21 cellular contexts compared by ENCODE assay signal in genomic region chr4:110132822-110133719, GRCh38.
DNase-seq lines count a peak whose midpoint lies in the region; ATAC-seq and TF ChIP-seq lines count a peak whose summit lies in the region.
"Had no signal": no experiment of that assay in that cellular context is flagged by ENCODE, and none has a peak within 500 bp of the region (broad histone marks: within the 10 kb centered on the region; RNA-seq: fewer than 3 reads in every experiment).

No MANE protein-coding gene starts in this region.

- H3K36me3 ChIP-seq in duodenal mucosa (ENCODE audit: control insufficient read depth in 1 of 2, insufficient read depth in 2 of 2, low read length in 2 of 2) (no peaks in the 10 kb centered on the region), mucosa of rectum (ENCODE audit: control insufficient read depth in 2 of 2, insufficient read depth in 2 of 2, low read length in 2 of 2) (no peaks in the 10 kb centered on the region)
- H3K36me3 ChIP-seq: MG63 had no signal

- peaks cover 0 to 1% (median 0%) of the 10 kb centered on the region in 7 donors for H3K9me3 Mint-ChIP-seq in CD14-positive monocyte
- H3K9me3 Mint-ChIP-seq: effector memory CD8-positive, alpha-beta T cell had no signal

- no peaks in the 10 kb centered on the region for H3K36me3 Mint-ChIP-seq in CD14-positive monocyte
- H3K36me3 Mint-ChIP-seq: activated naive CD8-positive, alpha-beta T cell had no signal

- peak; percentile 59 for DNase-seq in DMS53 (lab: John Stamatoyannopoulos, UW)
- peak; percentile 33 for DNase-seq in NCI-H2029 (lab: John Stamatoyannopoulos, UW)
- no peak for DNase-seq in epidermal melanocyte (ENCODE audit: insufficient read length, low spot score)
- DNase-seq in CD14-positive monocyte (ENCODE audit: low spot score): no peak
- DNase-seq: activated CD4-positive, alpha-beta T cell treated with anti-CD3 and anti-CD28 coated beads for 36 hours; effector memory CD8-positive, alpha-beta T cell; head of caudate nucleus; left ventricle myocardium superior; MG63; NCI-H187 treated with DMSO at 0.1 percent for 48 hours; Right ventricle myocardium superior; stimulated activated CD4-positive, alpha-beta T cell treated with anti-CD3 and anti-CD28 coated beads, Interleukin-2, amount 100 ng/mL, for 48 hours; stimulated activated naive CD8-positive, alpha-beta T cell treated with anti-CD3 and anti-CD28 coated beads, Interleukin-15, Interleukin-2, amounts not matched to agents 100 U/mL and 50 U/mL, for 24 hours; SW 1271; trophoblast cell had no signal

- intact Hi-C loops in CD14-positive monocyte (cut with micrococcal nuclease): no loop called here

- H3K4me3 ChIP-seq in duodenal mucosa (ENCODE audit: low read depth in 1 of 2, low read length in 2 of 2) (peak overlapping the region; percentile 7 to 17), mucosa of rectum (ENCODE audit: low read length in 2 of 2) (peak overlapping the region in 1 of 2 donors; percentile 26)
- H3K4me3 ChIP-seq: MG63, smooth muscle cell had no signal

- no peaks in the 10 kb centered on the region for H3K27me3 ChIP-seq in duodenal mucosa (ENCODE audit: control insufficient read depth in 1 of 2, insufficient read depth in 2 of 2, low read length in 2 of 2)
- no peaks in the 10 kb centered on the region for H3K27me3 ChIP-seq in mucosa of rectum (ENCODE audit: control insufficient read depth in 2 of 2, insufficient read depth in 2 of 2, low read length in 2 of 2)
- H3K27me3 ChIP-seq: MG63 had no signal

- peaks cover 0 to 2% (median 0%) of the 10 kb centered on the region in 3 donors for H3K27me3 Mint-ChIP-seq in CD14-positive monocyte (ENCODE audit: low read depth in 3 of 3)
- H3K27me3 Mint-ChIP-seq: activated CD4-positive, alpha-beta T cell treated with anti-CD3 and anti-CD28 coated beads for 36 hours; activated naive CD8-positive, alpha-beta T cell; effector memory CD8-positive, alpha-beta T cell had no signal

- no peak overlapping the region for H3K27ac ChIP-seq in duodenal mucosa (ENCODE audit: low read depth, low read length)
- peak overlapping the region; percentile 62 to 64 for H3K27ac ChIP-seq in mucosa of rectum (ENCODE audit: low read depth in 2 of 2, low read length in 2 of 2)

- no peaks in the 10 kb centered on the region for H3K9me3 ChIP-seq in duodenal mucosa (ENCODE audit: control insufficient read depth in 1 of 2, low read length in 2 of 2)
- no peaks in the 10 kb centered on the region for H3K9me3 ChIP-seq in mucosa of rectum (ENCODE audit: control insufficient read depth in 2 of 2, low read length in 2 of 2)
- H3K9me3 ChIP-seq: MG63 had no signal

- no peak for TF ChIP-seq CTCF in CD14-positive monocyte (IDR thresholded peaks at IDR 0.05)

- H3K4me1 ChIP-seq in duodenal mucosa (ENCODE audit: control insufficient read depth in 1 of 2, insufficient read depth in 2 of 2, low read length in 2 of 2): peaks cover 22 to 56% of the 10 kb centered on the region in 2 donors
- peaks cover 18 to 49% of the 10 kb centered on the region in 2 donors for H3K4me1 ChIP-seq in mucosa of rectum (ENCODE audit: control insufficient read depth in 2 of 2, insufficient read depth in 2 of 2, low read length in 2 of 2)

- H3K9ac ChIP-seq in duodenal mucosa (ENCODE audit: low read depth in 1 of 2, low read length in 2 of 2) (no peak overlapping the region), mucosa of rectum (ENCODE audit: low read depth in 1 of 2, low read length in 2 of 2) (no peak overlapping the region)

- H3K4me3 Mint-ChIP-seq in CD14-positive monocyte: no peak overlapping the region
- H3K4me3 Mint-ChIP-seq: activated CD4-positive, alpha-beta T cell treated with anti-CD3 and anti-CD28 coated beads for 36 hours; activated naive CD8-positive, alpha-beta T cell; effector memory CD8-positive, alpha-beta T cell had no signal

- ATAC-seq in HG03196 (IDR thresholded peaks at IDR 0.05; ENCODE audit: unreplicated experiment): no peak
- ATAC-seq in HG03439 (IDR thresholded peaks at IDR 0.05; ENCODE audit: unreplicated experiment): no peak
- ATAC-seq: activated CD4-positive, alpha-beta T cell treated with anti-CD3 and anti-CD28 coated beads for 36 hours; effector memory CD8-positive, alpha-beta T cell; left ventricle myocardium superior; stimulated activated naive CD8-positive, alpha-beta T cell treated with anti-CD3 and anti-CD28 coated beads, Interleukin-15, Interleukin-2, amounts not matched to agents 100 U/mL and 50 U/mL, for 24 hours had no signal

- no peaks in the 10 kb centered on the region for H3K4me1 Mint-ChIP-seq in CD14-positive monocyte

- peak overlapping the region in 1 of 7 donors; percentile 43 for H3K27ac Mint-ChIP-seq in CD14-positive monocyte
- H3K27ac Mint-ChIP-seq: activated CD4-positive, alpha-beta T cell treated with anti-CD3 and anti-CD28 coated beads for 36 hours; activated naive CD8-positive, alpha-beta T cell had no signal

Comparison
In these comparisons a context has a peak if more than half of its experiments do, and no peak if none do; other contexts are left out.
1. DNase-seq: peak in DMS53 (single experiment) and NCI-H2029 (single experiment); none in epidermal melanocyte (single experiment) and CD14-positive monocyte (single experiment).